In the genomic region with DNA sequence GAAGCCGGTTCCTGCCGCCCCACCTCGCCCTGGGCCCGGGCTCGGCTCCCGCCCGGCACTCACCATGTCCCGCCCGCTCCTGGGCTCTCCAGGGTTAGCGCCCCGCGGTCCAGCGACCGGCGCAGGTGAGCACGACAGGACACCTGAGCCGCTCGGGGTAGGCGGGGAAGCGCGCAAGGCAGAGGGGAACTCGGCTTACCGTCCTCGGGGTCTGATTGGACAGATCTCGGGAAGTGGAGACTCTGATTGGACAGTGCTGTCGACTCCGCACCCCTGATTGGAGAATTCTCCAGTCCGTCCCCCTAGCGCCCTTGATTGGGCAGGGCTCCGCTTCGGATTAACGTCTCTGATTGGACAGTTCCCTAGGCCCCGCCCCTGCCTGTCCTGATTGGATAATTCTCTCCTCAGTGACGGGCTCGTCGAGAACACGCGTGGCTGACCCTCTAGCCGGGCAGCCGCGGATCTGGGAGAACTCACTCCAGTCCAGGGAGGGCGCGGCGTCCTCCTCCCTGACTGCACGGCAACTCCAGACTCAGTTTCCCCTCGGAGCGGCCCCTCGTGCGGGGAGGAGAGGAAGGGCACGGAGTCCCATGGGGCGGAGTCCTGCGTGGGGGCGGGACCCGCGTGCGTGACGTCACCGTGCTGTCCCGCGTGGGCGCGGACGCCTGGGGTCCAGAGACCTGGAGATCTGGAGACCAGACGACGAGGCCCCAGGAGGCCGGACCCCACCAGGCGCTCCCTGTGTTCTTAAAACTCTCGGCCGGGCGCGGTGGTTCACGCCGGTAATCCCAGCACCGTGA, we compare ENCODE assay signal across 1 cellular context.
TF ChIP-seq lines count a peak whose summit lies in the region.

A gene (minus strand): TSS at position 197 of the 800 bp plus-strand sequence. CDS start 131 bp downstream, at position 66.

TF ChIP-seq in K562, 482 proteins besides CTCF, POLR2A, EP300 and RAD21 (continued from another document and continues in another):
- TF ChIP-seq, protein P1, sequence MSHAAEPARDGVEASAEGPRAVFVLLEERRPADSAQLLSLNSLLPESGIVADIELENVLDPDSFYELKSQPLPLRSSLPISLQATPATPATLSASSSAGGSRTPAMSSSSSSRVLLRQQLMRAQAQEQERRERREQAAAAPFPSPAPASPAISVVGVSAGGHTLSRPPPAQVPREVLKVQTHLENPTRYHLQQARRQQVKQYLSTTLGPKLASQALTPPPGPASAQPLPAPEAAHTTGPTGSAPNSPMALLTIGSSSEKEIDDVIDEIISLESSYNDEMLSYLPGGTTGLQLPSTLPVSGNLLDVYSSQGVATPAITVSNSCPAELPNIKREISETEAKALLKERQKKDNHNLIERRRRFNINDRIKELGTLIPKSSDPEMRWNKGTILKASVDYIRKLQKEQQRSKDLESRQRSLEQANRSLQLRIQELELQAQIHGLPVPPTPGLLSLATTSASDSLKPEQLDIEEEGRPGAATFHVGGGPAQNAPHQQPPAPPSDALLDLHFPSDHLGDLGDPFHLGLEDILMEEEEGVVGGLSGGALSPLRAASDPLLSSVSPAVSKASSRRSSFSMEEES (CRISPR knock-in tag; IDR thresholded peaks at IDR 0.05), result 0 out of 2 replicates have a peak, but pooled peaks have one; percentile 13
- TF ChIP-seq NUFIP1 (IDR thresholded peaks at IDR 0.05; ENCODE audit: partially characterized antibody) (no peak), KDM4B (IDR thresholded peaks at IDR 0.05; ENCODE audit: borderline replicate concordance in 2 of 2, low read depth in 1 of 2) (no peak), ZNF239 (CRISPR knock-in tag; IDR thresholded peaks at IDR 0.05) (0 out of 2 replicates have a peak, but pooled peaks have one; percentile 5), SLC30A9 (CRISPR knock-in tag; IDR thresholded peaks at IDR 0.05) (no peak), DACH1 (IDR thresholded peaks at IDR 0.05; ENCODE audit: partially characterized antibody) (no peak), ZNF589 (CRISPR knock-in tag; IDR thresholded peaks at IDR 0.05; ENCODE audit: low read depth) (peak; percentile 85), RBM22 (IDR thresholded peaks at IDR 0.05; ENCODE audit: low read depth, low read length, poor library complexity, severe bottlenecking) (no peak), RFX1 (IDR thresholded peaks at IDR 0.05) (no peak), NFATC3 (IDR thresholded peaks at IDR 0.05) (no peak), ARID1B (IDR thresholded peaks at IDR 0.05) (peak; percentile 36; the same call in 1 of the 2 replicates), MAFK (IDR thresholded peaks at IDR 0.05; ENCODE audit: low read length) (no peak), TFAM (CRISPR knock-in tag; conservative IDR thresholded peaks at IDR 0.05) (no peak), RBM15 (IDR thresholded peaks at IDR 0.05; ENCODE audit: insufficient read depth, low read length) (no peak), IFI16 (CRISPR knock-in tag; IDR thresholded peaks at IDR 0.05) (no peak), TEAD2 (tag; IDR thresholded peaks at IDR 0.05) (peak; percentile 47; the same call in 1 of the 2 replicates), PHF21A (IDR thresholded peaks at IDR 0.05; ENCODE audit: borderline replicate concordance, low read depth) (no peak), ATF7 (IDR thresholded peaks at IDR 0.05) (peak; percentile 97), ZNF583 (CRISPR knock-in tag; IDR thresholded peaks at IDR 0.05) (peak; percentile 39; the same call in 1 of the 2 replicates), ESRRB (CRISPR knock-in tag; IDR thresholded peaks at IDR 0.05; ENCODE audit: borderline replicate concordance) (no peak), SREBF1 (IDR thresholded peaks at IDR 0.05; ENCODE audit: borderline replicate concordance, low read depth, low read length) (no peak), NCOA4 (IDR thresholded peaks at IDR 0.05; ENCODE audit: partially characterized antibody) (no peak), ZNF282 (CRISPR knock-in tag; IDR thresholded peaks at IDR 0.05) (no peak), NFXL1 (CRISPR knock-in tag; IDR thresholded peaks at IDR 0.05) (no peak), CEBPB (tag; IDR thresholded peaks at IDR 0.05) (no peak), ZNF143 (CRISPR knock-in tag; IDR thresholded peaks at IDR 0.05) (no peak; the same call in 1 of the 2 replicates), CHD1 (IDR thresholded peaks at IDR 0.05; ENCODE audit: low read length) (no peak), CBX5 (IDR thresholded peaks at IDR 0.05; ENCODE audit: borderline replicate concordance, low read depth) (no peak), SNRNP70 (optimal IDR thresholded peaks at IDR 0.05; ENCODE audit: low read depth, low read length) (no peak), ARNT (IDR thresholded peaks at IDR 0.05) (no peak), NFRKB (IDR thresholded peaks at IDR 0.05; ENCODE audit: low read depth) (no peak), ZNF695 (CRISPR knock-in tag; IDR thresholded peaks at IDR 0.05) (no peak), ZNF584 (CRISPR knock-in tag; IDR thresholded peaks at IDR 0.05; ENCODE audit: low read depth) (no peak), CSDE1 (IDR thresholded peaks at IDR 0.05) (no peak), SMC3 (conservative IDR thresholded peaks at IDR 0.05; ENCODE audit: insufficient read depth, low read depth, low read length) (no peak), TCF7L2 (IDR thresholded peaks at IDR 0.05; ENCODE audit: low read depth, low read length) (no peak), ZFP36 (IDR thresholded peaks at IDR 0.05; ENCODE audit: low read depth, low read length, partially characterized antibody) (no peak), TBL1XR1 (IDR thresholded peaks at IDR 0.05; ENCODE audit: low read length in 2 of 2) (no peak), TBP (optimal IDR thresholded peaks at IDR 0.05; ENCODE audit: low read depth, low read length) (peak; percentile 15), GABPB2 (CRISPR knock-in tag; conservative IDR thresholded peaks at IDR 0.05) (no peak), HMG20B (CRISPR knock-in tag; IDR thresholded peaks at IDR 0.05) (0 out of 2 replicates have a peak, but pooled peaks have one; percentile 28), IRF2 (CRISPR knock-in tag; IDR thresholded peaks at IDR 0.05) (no peak), XRCC4 (IDR thresholded peaks at IDR 0.05; ENCODE audit: extremely low read depth, insufficient read depth, insufficient read length) (no peak)
- TF ChIP-seq, protein P2, sequence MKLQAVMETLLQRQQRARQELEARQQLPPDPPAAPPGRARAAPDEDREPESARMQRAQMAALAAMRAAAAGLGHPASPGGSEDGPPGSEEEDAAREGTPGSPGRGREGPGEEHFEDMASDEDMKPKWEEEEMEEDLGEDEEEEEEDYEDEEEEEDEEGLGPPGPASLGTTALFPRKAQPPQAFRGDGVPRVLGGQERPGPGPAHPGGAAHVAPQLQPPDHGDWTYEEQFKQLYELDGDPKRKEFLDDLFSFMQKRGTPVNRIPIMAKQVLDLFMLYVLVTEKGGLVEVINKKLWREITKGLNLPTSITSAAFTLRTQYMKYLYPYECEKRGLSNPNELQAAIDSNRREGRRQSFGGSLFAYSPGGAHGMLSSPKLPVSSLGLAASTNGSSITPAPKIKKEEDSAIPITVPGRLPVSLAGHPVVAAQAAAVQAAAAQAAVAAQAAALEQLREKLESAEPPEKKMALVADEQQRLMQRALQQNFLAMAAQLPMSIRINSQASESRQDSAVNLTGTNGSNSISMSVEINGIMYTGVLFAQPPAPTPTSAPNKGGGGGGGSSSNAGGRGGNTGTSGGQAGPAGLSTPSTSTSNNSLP (IDR thresholded peaks at IDR 0.05; ENCODE audit: borderline replicate concordance, low read depth, low read length), result 0 out of 2 replicates have a peak, but pooled peaks have one; percentile 55
- TF ChIP-seq, protein P3, sequence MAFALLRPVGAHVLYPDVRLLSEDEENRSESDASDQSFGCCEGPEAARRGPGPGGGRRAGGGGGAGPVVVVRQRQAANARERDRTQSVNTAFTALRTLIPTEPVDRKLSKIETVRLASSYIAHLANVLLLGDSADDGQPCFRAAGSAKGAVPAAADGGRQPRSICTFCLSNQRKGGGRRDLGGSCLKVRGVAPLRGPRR (CRISPR knock-in tag; IDR thresholded peaks at IDR 0.05), result no peak
- TF ChIP-seq, protein P4, sequence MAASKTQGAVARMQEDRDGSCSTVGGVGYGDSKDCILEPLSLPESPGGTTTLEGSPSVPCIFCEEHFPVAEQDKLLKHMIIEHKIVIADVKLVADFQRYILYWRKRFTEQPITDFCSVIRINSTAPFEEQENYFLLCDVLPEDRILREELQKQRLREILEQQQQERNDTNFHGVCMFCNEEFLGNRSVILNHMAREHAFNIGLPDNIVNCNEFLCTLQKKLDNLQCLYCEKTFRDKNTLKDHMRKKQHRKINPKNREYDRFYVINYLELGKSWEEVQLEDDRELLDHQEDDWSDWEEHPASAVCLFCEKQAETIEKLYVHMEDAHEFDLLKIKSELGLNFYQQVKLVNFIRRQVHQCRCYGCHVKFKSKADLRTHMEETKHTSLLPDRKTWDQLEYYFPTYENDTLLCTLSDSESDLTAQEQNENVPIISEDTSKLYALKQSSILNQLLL (CRISPR knock-in tag; IDR thresholded peaks at IDR 0.05; ENCODE audit: borderline replicate concordance), result no peak
- TF ChIP-seq, protein P5, sequence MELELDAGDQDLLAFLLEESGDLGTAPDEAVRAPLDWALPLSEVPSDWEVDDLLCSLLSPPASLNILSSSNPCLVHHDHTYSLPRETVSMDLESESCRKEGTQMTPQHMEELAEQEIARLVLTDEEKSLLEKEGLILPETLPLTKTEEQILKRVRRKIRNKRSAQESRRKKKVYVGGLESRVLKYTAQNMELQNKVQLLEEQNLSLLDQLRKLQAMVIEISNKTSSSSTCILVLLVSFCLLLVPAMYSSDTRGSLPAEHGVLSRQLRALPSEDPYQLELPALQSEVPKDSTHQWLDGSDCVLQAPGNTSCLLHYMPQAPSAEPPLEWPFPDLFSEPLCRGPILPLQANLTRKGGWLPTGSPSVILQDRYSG (tag; conservative IDR thresholded peaks at IDR 0.05; ENCODE audit: low read depth), result no peak; the same call in 1 of the 2 replicates
- TF ChIP-seq, protein P6, sequence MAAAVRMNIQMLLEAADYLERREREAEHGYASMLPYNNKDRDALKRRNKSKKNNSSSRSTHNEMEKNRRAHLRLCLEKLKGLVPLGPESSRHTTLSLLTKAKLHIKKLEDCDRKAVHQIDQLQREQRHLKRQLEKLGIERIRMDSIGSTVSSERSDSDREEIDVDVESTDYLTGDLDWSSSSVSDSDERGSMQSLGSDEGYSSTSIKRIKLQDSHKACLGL (CRISPR knock-in tag; IDR thresholded peaks at IDR 0.05; ENCODE audit: borderline replicate concordance, poor library complexity, severe bottlenecking), result peak; percentile 12
- TF ChIP-seq, protein P7, sequence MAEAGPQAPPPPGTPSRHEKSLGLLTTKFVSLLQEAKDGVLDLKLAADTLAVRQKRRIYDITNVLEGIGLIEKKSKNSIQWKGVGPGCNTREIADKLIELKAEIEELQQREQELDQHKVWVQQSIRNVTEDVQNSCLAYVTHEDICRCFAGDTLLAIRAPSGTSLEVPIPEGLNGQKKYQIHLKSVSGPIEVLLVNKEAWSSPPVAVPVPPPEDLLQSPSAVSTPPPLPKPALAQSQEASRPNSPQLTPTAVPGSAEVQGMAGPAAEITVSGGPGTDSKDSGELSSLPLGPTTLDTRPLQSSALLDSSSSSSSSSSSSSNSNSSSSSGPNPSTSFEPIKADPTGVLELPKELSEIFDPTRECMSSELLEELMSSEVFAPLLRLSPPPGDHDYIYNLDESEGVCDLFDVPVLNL (CRISPR knock-in tag; IDR thresholded peaks at IDR 0.05; ENCODE audit: low read depth), result no peak
- TF ChIP-seq, protein P8, sequence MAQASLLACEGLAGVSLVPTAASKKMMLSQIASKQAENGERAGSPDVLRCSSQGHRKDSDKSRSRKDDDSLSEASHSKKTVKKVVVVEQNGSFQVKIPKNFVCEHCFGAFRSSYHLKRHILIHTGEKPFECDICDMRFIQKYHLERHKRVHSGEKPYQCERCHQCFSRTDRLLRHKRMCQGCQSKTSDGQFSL (CRISPR knock-in tag; IDR thresholded peaks at IDR 0.05), result peak; percentile 49; the same call in 1 of the 2 replicates
- TF ChIP-seq, protein P8 (tag; IDR thresholded peaks at IDR 0.05), result no peak
- TF ChIP-seq, protein P9, sequence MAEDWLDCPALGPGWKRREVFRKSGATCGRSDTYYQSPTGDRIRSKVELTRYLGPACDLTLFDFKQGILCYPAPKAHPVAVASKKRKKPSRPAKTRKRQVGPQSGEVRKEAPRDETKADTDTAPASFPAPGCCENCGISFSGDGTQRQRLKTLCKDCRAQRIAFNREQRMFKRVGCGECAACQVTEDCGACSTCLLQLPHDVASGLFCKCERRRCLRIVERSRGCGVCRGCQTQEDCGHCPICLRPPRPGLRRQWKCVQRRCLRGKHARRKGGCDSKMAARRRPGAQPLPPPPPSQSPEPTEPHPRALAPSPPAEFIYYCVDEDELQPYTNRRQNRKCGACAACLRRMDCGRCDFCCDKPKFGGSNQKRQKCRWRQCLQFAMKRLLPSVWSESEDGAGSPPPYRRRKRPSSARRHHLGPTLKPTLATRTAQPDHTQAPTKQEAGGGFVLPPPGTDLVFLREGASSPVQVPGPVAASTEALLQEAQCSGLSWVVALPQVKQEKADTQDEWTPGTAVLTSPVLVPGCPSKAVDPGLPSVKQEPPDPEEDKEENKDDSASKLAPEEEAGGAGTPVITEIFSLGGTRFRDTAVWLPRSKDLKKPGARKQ (CRISPR knock-in tag; IDR thresholded peaks at IDR 0.05), result no peak
- TF ChIP-seq, protein P10, sequence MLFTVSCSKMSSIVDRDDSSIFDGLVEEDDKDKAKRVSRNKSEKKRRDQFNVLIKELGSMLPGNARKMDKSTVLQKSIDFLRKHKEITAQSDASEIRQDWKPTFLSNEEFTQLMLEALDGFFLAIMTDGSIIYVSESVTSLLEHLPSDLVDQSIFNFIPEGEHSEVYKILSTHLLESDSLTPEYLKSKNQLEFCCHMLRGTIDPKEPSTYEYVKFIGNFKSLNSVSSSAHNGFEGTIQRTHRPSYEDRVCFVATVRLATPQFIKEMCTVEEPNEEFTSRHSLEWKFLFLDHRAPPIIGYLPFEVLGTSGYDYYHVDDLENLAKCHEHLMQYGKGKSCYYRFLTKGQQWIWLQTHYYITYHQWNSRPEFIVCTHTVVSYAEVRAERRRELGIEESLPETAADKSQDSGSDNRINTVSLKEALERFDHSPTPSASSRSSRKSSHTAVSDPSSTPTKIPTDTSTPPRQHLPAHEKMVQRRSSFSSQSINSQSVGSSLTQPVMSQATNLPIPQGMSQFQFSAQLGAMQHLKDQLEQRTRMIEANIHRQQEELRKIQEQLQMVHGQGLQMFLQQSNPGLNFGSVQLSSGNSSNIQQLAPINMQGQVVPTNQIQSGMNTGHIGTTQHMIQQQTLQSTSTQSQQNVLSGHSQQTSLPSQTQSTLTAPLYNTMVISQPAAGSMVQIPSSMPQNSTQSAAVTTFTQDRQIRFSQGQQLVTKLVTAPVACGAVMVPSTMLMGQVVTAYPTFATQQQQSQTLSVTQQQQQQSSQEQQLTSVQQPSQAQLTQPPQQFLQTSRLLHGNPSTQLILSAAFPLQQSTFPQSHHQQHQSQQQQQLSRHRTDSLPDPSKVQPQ (CRISPR knock-in tag; IDR thresholded peaks at IDR 0.05; ENCODE audit: borderline replicate concordance), result no peak
- TF ChIP-seq, protein P11, sequence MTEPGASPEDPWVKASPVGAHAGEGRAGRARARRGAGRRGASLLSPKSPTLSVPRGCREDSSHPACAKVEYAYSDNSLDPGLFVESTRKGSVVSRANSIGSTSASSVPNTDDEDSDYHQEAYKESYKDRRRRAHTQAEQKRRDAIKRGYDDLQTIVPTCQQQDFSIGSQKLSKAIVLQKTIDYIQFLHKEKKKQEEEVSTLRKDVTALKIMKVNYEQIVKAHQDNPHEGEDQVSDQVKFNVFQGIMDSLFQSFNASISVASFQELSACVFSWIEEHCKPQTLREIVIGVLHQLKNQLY (CRISPR knock-in tag; conservative IDR thresholded peaks at IDR 0.05), result no peak
